ENCODE assay signal across 7 cellular contexts in genomic region chr9:80185112-80185738, GRCh38.
"Had no signal": no experiment of that assay in that cellular context is flagged by ENCODE, and none has a peak within 500 bp of the region (broad histone marks: within the 10 kb centered on the region; RNA-seq: fewer than 3 reads in every experiment).

No MANE protein-coding gene starts in this region.

- H3K4me2 ChIP-seq: GM23338 had no signal

- H3K4me3 ChIP-seq: GM23338 had no signal

- H2AFZ ChIP-seq: GM23338 had no signal

- FAIRE-seq: H1, H54, HTR-8/SVneo had no signal

- ATAC-seq: GM23338 had no signal

- DNase-seq: H9, HCEC 1CT, IMR-90 had no signal
